Comparison of ENCODE assay signal across 9 cellular contexts in the genomic region with DNA sequence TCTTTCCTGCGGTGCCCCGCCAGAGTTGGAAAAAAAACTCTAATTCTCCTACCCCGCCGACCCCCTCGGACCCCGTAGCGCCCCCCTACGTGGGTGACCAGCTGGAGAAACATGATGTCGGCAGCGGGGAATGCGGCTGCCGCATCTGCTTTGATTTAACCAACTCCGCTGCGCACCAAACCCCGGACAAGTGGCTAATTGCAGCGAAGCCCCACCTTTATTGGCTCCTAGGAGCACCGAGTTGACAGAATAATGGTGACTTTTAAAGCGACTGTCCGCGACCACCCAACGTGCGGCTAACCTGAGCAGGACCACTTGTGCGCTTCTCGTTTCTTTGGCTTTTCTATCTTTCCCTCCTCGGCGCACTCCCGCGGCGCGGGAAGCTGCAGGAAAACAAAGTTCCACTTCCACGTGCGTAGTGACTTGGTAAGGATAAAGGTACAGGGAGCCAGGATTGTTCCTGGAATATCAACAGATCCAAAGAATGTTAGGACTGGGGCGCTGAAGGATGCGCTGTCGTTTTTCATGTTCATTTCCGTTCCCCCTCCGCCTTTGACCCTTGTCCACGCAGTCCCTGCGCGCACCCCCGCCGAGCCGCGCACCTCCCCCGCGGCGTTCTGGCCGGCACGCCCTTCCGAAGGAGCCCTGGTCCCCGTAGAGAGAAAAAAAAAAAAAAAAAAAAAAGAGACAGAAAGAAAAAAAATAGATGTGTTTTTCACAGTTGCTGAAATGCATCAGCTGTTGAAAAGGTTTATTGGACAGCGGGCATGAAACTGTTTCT. TPM values are rescaled to one million over a fixed set of nuclear protein-coding genes. Genes with fewer than 3 reads are reported as not detected.
A peak's percentile ranks its signal among the peaks of the same experiment; 100 is the strongest.
DNase-seq lines count a peak whose midpoint lies in the region; ATAC-seq, FAIRE-seq and TF ChIP-seq lines count a peak whose summit lies in the region.
"Had no signal": no experiment of that assay in that cellular context is flagged by ENCODE, and none has a peak within 500 bp of the region (broad histone marks: within the 10 kb centered on the region; RNA-seq: fewer than 3 reads in every experiment).

No MANE protein-coding gene starts in this region.

- ATAC-seq in RWPE2 (ENCODE audit: low read depth) = peak; percentile 28; the same call in 2 of the 3 replicates

- TF ChIP-seq CTCF in HEK293 (tag by site-specific recombination; IDR thresholded peaks at IDR 0.05) (no peak), RWPE2 (IDR thresholded peaks at IDR 0.05; ENCODE audit: poor library complexity, severe bottlenecking) (peak; percentile 2), fibroblast of mammary gland (conservative IDR thresholded peaks at IDR 0.05; ENCODE audit: control insufficient read depth, insufficient read depth, low read depth, low read length) (no peak), progenitor cell of endocrine pancreas (IDR thresholded peaks at IDR 0.05; ENCODE audit: unreplicated experiment) (no peak)

- H3K27me3 ChIP-seq in RWPE2 (ENCODE audit: insufficient read depth, poor library complexity, severe bottlenecking) = peaks cover 68% of the 10 kb centered on the region

- POLR2A ChIA-PET in HEK293 (lab: Yijun Ruan, JAX) = interaction anchor here (0.6 to 1.2 kb wide), 3 partner anchors 66 to 228 kb away, joined by 5 to 6 read pairs (median 6); partner anchors contain the start of gene FAM3C

- no peak for FAIRE-seq in urothelium cell line (lab: Jason Lieb, UNC)

- CTCF ChIA-PET in HEK293 (lab: Yijun Ruan, JAX) = interaction anchor here (0.8 to 1.4 kb wide), 6 partner anchors 18 to 217 kb away, joined by 3 to 6 read pairs (median 4); no protein-coding TSS in a partner anchor

- no peaks in the 10 kb centered on the region for H3K9me3 Mint-ChIP-seq in progenitor cell of endocrine pancreas (ENCODE audit: low read depth)

- H3K36me3 ChIP-seq in HEK293 (ENCODE audit: control insufficient read depth in 2 of 2, insufficient read depth in 1 of 2, low read length in 2 of 2) (no peaks in the 10 kb centered on the region), RWPE2 (ENCODE audit: low read depth) (no peaks in the 10 kb centered on the region)

- H3K4me1 ChIP-seq in HEK293 (ENCODE audit: control insufficient read depth, insufficient read depth, low read length) = no peaks in the 10 kb centered on the region
- H3K4me1 ChIP-seq in RWPE2 (ENCODE audit: insufficient read depth, poor library complexity, severe bottlenecking) = no peaks in the 10 kb centered on the region

- no peaks in the 10 kb centered on the region for H3K9me3 ChIP-seq in HEK293 (ENCODE audit: control insufficient read depth, insufficient read depth, low read depth, low read length)
- H3K9me3 ChIP-seq in RWPE2 (ENCODE audit: severe bottlenecking) = no peaks in the 10 kb centered on the region

- H3K27me3 Mint-ChIP-seq in progenitor cell of endocrine pancreas = peaks cover 56% of the 10 kb centered on the region

- peaks cover 14% of the 10 kb centered on the region for H3K4me1 Mint-ChIP-seq in progenitor cell of endocrine pancreas (ENCODE audit: low read depth)

- DNase-seq in NCI-H1417 (lab: John Stamatoyannopoulos, UW) (peak; percentile 36 to 87 (median 76)), NCI-H1417 treated with DMSO at 0.1 percent for 48 hours (lab: John Stamatoyannopoulos, UW) (no peak), RWPE2 (ENCODE audit: low spot score) (no peak), fibroblast of mammary gland (ENCODE audit: low read depth) (no peak), progenitor cell of endocrine pancreas (ENCODE audit: low spot score, unreplicated experiment) (no peak), urothelium cell line (ENCODE audit: low spot score) (no peak), globus pallidus (ENCODE audit: low spot score) (no peak)

- H3K27ac Mint-ChIP-seq in progenitor cell of endocrine pancreas = no peak overlapping the region

- peak overlapping the region; percentile 67 for H3K4me3 Mint-ChIP-seq in progenitor cell of endocrine pancreas (ENCODE audit: low read depth)

- H3K27ac ChIP-seq in HEK293 (ENCODE audit: extremely low read depth, low read depth, low read length) = peak overlapping the region; percentile 57; the same call in 1 of the 2 replicates
- H3K27ac ChIP-seq in RWPE2 (ENCODE audit: poor library complexity, severe bottlenecking) = no peak overlapping the region
- H3K27ac ChIP-seq: C4-2B had no signal

- peak overlapping the region; percentile 63 for H3K4me3 ChIP-seq in HEK293 (ENCODE audit: low read depth, low read length)
- peak overlapping the region; percentile 15 for H3K4me3 ChIP-seq in RWPE2 (ENCODE audit: severe bottlenecking)
- peak overlapping the region; percentile 50 for H3K4me3 ChIP-seq in fibroblast of mammary gland (ENCODE audit: control insufficient read depth, low read depth, low read length)

- no peaks in the 10 kb centered on the region for H3K36me3 Mint-ChIP-seq in progenitor cell of endocrine pancreas (ENCODE audit: insufficient read depth)

TF ChIP-seq in HEK293, 187 proteins besides CTCF, POLR2A, EP300 and RAD21 (continues in another document):
- TF ChIP-seq ZBTB10 (tag by site-specific recombination; IDR thresholded peaks at IDR 0.05) (no peak; the same call in 1 of the 2 replicates), ZNF416 (tag by site-specific recombination; IDR thresholded peaks at IDR 0.05) (no peak), SCRT2 (tag by site-specific recombination; IDR thresholded peaks at IDR 0.05) (peak; percentile 53), ZNF366 (tag by site-specific recombination; conservative IDR thresholded peaks at IDR 0.05) (peak; percentile 66), OVOL3 (tag by site-specific recombination; IDR thresholded peaks at IDR 0.05) (no peak), ZNF560 (tag by site-specific recombination; IDR thresholded peaks at IDR 0.05; ENCODE audit: borderline replicate concordance) (no peak), ZNF335 (tag by site-specific recombination; conservative IDR thresholded peaks at IDR 0.05) (peak; percentile 62), ZNF629 (tag by site-specific recombination; IDR thresholded peaks at IDR 0.05) (no peak), ZNF561 (tag by site-specific recombination; IDR thresholded peaks at IDR 0.05; ENCODE audit: borderline replicate concordance) (no peak), ZBTB17 (tag by site-specific recombination; IDR thresholded peaks at IDR 0.05) (peak; percentile 83), ZNF623 (tag by site-specific recombination; IDR thresholded peaks at IDR 0.05) (no peak), ZNF362 (tag by site-specific recombination; IDR thresholded peaks at IDR 0.05) (peak; percentile 99), ZXDB (tag by site-specific recombination; IDR thresholded peaks at IDR 0.05) (0 out of 2 replicates have a peak, but pooled peaks have one; percentile 43)
- TF ChIP-seq, protein P1, sequence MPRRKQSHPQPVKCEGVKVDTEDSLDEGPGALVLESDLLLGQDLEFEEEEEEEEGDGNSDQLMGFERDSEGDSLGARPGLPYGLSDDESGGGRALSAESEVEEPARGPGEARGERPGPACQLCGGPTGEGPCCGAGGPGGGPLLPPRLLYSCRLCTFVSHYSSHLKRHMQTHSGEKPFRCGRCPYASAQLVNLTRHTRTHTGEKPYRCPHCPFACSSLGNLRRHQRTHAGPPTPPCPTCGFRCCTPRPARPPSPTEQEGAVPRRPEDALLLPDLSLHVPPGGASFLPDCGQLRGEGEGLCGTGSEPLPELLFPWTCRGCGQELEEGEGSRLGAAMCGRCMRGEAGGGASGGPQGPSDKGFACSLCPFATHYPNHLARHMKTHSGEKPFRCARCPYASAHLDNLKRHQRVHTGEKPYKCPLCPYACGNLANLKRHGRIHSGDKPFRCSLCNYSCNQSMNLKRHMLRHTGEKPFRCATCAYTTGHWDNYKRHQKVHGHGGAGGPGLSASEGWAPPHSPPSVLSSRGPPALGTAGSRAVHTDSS (tag by site-specific recombination; IDR thresholded peaks at IDR 0.05) = no peak
- TF ChIP-seq, protein P2, sequence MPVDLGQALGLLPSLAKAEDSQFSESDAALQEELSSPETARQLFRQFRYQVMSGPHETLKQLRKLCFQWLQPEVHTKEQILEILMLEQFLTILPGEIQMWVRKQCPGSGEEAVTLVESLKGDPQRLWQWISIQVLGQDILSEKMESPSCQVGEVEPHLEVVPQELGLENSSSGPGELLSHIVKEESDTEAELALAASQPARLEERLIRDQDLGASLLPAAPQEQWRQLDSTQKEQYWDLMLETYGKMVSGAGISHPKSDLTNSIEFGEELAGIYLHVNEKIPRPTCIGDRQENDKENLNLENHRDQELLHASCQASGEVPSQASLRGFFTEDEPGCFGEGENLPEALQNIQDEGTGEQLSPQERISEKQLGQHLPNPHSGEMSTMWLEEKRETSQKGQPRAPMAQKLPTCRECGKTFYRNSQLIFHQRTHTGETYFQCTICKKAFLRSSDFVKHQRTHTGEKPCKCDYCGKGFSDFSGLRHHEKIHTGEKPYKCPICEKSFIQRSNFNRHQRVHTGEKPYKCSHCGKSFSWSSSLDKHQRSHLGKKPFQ (tag by site-specific recombination; IDR thresholded peaks at IDR 0.05) = no peak

RNA-seq across cellular contexts. Expression of gene WNT16, which starts 1.4 kb away (rescaled TPM):
- total RNA-seq in progenitor cell of endocrine pancreas = not detected in 2 replicates

Comparison
In these comparisons a context has a peak if more than half of its experiments do, and no peak if none do; other contexts are left out.
1. DNase-seq: peak in NCI-H1417 (3 of 3); none in NCI-H1417 treated with DMSO at 0.1 percent for 48 hours (single experiment), RWPE2 (single experiment), fibroblast of mammary gland (single experiment), progenitor cell of endocrine pancreas (single experiment), urothelium cell line (single experiment) and globus pallidus (single experiment).
2. Peak in every context shown above with its lines, with median percentiles within 50 percentile points of each other: H3K4me3 ChIP-seq.